Comparison of ENCODE assay signal across 10 cellular contexts in the genomic region with DNA sequence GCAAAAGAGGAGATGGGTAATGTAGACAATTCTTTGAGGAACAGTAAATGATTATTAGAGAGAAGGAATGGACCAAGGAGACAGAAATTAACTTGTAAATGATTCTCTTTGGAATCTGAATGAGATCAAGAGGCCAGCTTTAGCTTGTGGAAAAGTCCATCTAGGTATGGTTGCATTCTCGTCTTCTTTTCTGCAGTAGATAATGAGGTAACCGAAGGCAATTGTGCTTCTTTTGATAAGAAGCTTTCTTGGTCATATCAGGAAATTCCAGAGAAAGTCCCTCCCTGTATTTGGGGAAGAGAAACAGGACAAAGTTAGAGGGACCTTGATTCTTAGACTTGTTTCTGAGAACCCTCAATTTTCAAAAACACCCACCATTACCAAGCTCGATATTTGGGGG.
DNase-seq lines count a peak whose midpoint lies in the region; ATAC-seq and TF ChIP-seq lines count a peak whose summit lies in the region.
"Had no signal": no experiment of that assay in that cellular context is flagged by ENCODE, and none has a peak within 500 bp of the region (broad histone marks: within the 10 kb centered on the region; RNA-seq: fewer than 3 reads in every experiment).

No MANE protein-coding gene starts in this region.

- TF ChIP-seq CTCF in HCT116 (IDR thresholded peaks at IDR 0.05 in 2 of 3, conservative IDR thresholded peaks at IDR 0.05 in 1 of 3; ENCODE audit: borderline replicate concordance in 1 of 3, insufficient read depth in 1 of 3, low read depth in 2 of 3, low read length in 2 of 3) (no peak), mesothelial cell of epicardium (IDR thresholded peaks at IDR 0.05; ENCODE audit: unreplicated experiment) (no peak)

- DNase-seq in HCT116 (ENCODE audit: low read depth, low spot score) (no peak), mesothelial cell of epicardium (ENCODE audit: low spot score in 2 of 2, unreplicated experiment in 2 of 2) (no peak), 8988T (no peak), NCI-H524 (lab: John Stamatoyannopoulos, UW) (no peak), DMS53 (lab: John Stamatoyannopoulos, UW) (no peak)
- no peak for DNase-seq in activated T-helper 1 cell treated with anti-CD3 and anti-CD28 coated beads, Interleukin-12 subunit alpha, Interleukin-12 subunit beta, Interleukin-2, Interleukin-4 antibody, amounts not matched to agents 30 ng/mL and 10 ng/mL and 1 ng/mL, durations not matched to agents 14 hours and 24 hours and 36 hours (ENCODE audit: low spot score)
- DNase-seq: COR-L47, NCI-H2081 treated with DMSO at 0.1 percent for 48 hours had no signal

- H3K9me3 ChIP-seq in HCT116 (ENCODE audit: control insufficient read depth in 1 of 2, insufficient read depth in 1 of 2, low read depth in 1 of 2, low read length in 2 of 2): no peaks in the 10 kb centered on the region

- H3K27me3 ChIP-seq in ACC112 (ENCODE audit: insufficient read depth, low read length) (no peaks in the 10 kb centered on the region), HCT116 (ENCODE audit: insufficient read depth, low read length) (no peaks in the 10 kb centered on the region)

- peak overlapping the region; percentile 97 for H3K27ac Mint-ChIP-seq in activated T-helper 1 cell treated with anti-CD3 and anti-CD28 coated beads, Interleukin-12 subunit alpha, Interleukin-12 subunit beta, Interleukin-2, Interleukin-4 antibody, amounts not matched to agents 30 ng/mL and 10 ng/mL and 1 ng/mL, durations not matched to agents 14 hours and 24 hours and 36 hours
- peak overlapping the region; percentile 98 for H3K27ac Mint-ChIP-seq in mesothelial cell of epicardium

- H3K36me3 Mint-ChIP-seq in activated T-helper 1 cell treated with anti-CD3 and anti-CD28 coated beads, Interleukin-12 subunit alpha, Interleukin-12 subunit beta, Interleukin-2, Interleukin-4 antibody, amounts not matched to agents 30 ng/mL and 10 ng/mL and 1 ng/mL, durations not matched to agents 14 hours and 24 hours and 36 hours (ENCODE audit: low read depth): peaks cover 2% of the 10 kb centered on the region
- H3K36me3 Mint-ChIP-seq in mesothelial cell of epicardium: no peaks in the 10 kb centered on the region

- H3K79me2 ChIP-seq in ACC112 (ENCODE audit: control insufficient read depth, insufficient read depth, low read length, unreplicated experiment): peaks cover 29% of the 10 kb centered on the region
- no peaks in the 10 kb centered on the region for H3K79me2 ChIP-seq in HCT116 (ENCODE audit: insufficient read depth, low read length)

- no peaks in the 10 kb centered on the region for H4K20me1 ChIP-seq in HCT116 (ENCODE audit: insufficient read depth)

- no peak overlapping the region for H3K9ac ChIP-seq in HCT116 (ENCODE audit: low read length)

- no peak for TF ChIP-seq RAD21 in HCT116 (IDR thresholded peaks at IDR 0.05; ENCODE audit: low read depth)

- peak overlapping the region; percentile 80 for H3K27ac ChIP-seq in ACC112 (ENCODE audit: low read depth, low read length)
- H3K27ac ChIP-seq in HCT116 (ENCODE audit: low read depth, low read length): peak overlapping the region; percentile 16; the same call in 1 of the 2 replicates

- H3K4me2 ChIP-seq in HCT116 (ENCODE audit: low read length): no peak overlapping the region

- no peak for TF ChIP-seq POLR2A in HCT116 (IDR thresholded peaks at IDR 0.05; ENCODE audit: borderline replicate concordance, extremely low read depth, insufficient read depth, insufficient read length)

- POLR2A ChIA-PET in HCT116 (lab: Charles Lee): interaction anchor here (2.9 kb wide), 1 partner anchor 8 kb away, joined by 20 read pairs; a partner anchor contains a TSS

- no peaks in the 10 kb centered on the region for H3K9me2 ChIP-seq in HCT116 (ENCODE audit: insufficient read depth)

- RAD21 ChIA-PET in HCT116 (lab: Charles Lee; ENCODE audit: low non-redundant PET in 1 of 2, low total read pairs in 2 of 2, uncharacterized antibody in 2 of 2, unreplicated experiment in 2 of 2): no interaction called here

- peak overlapping the region; percentile 96 for H3K4me3 Mint-ChIP-seq in activated T-helper 1 cell treated with anti-CD3 and anti-CD28 coated beads, Interleukin-12 subunit alpha, Interleukin-12 subunit beta, Interleukin-2, Interleukin-4 antibody, amounts not matched to agents 30 ng/mL and 10 ng/mL and 1 ng/mL, durations not matched to agents 14 hours and 24 hours and 36 hours
- H3K4me3 Mint-ChIP-seq in mesothelial cell of epicardium: peak overlapping the region; percentile 93

- no peaks in the 10 kb centered on the region for H3K27me3 Mint-ChIP-seq in activated T-helper 1 cell treated with anti-CD3 and anti-CD28 coated beads, Interleukin-12 subunit alpha, Interleukin-12 subunit beta, Interleukin-2, Interleukin-4 antibody, amounts not matched to agents 30 ng/mL and 10 ng/mL and 1 ng/mL, durations not matched to agents 14 hours and 24 hours and 36 hours (ENCODE audit: insufficient read depth)
- H3K27me3 Mint-ChIP-seq in mesothelial cell of epicardium (ENCODE audit: low read depth): no peaks in the 10 kb centered on the region

- ATAC-seq in HCT116 (no peak), GM18861 (IDR thresholded peaks at IDR 0.05; ENCODE audit: unreplicated experiment) (no peak)

- H3K4me3 ChIP-seq in ACC112 (ENCODE audit: low read depth, low read length) (peak overlapping the region; percentile 87), HCT116 (replicated peaks in 1 of 2; ENCODE audit: low read depth in 1 of 2, low read length in 2 of 2) (no peak overlapping the region)

- CTCF ChIA-PET in HCT116 (lab: Charles Lee): no interaction called here

- H2AFZ ChIP-seq in ACC112 (ENCODE audit: low read length, unreplicated experiment) (no peak overlapping the region), HCT116 (ENCODE audit: low read depth, low read length, poor library complexity, severe bottlenecking) (no peak overlapping the region)

- intact Hi-C loops in HCT116 (cut with micrococcal nuclease): no loop called here
- intact Hi-C loops in activated T-helper 1 cell treated with anti-CD3 and anti-CD28 coated beads, Interleukin-12 subunit alpha, Interleukin-12 subunit beta, Interleukin-2, Interleukin-4 antibody, amounts not matched to agents 30 ng/mL and 10 ng/mL and 1 ng/mL, durations not matched to agents 14 hours and 24 hours and 36 hours (cut with micrococcal nuclease): loop anchor here (2.0 kb wide), 1 partner anchor 854 kb away; a partner anchor contains a TSS

- H3K9me3 Mint-ChIP-seq in activated T-helper 1 cell treated with anti-CD3 and anti-CD28 coated beads, Interleukin-12 subunit alpha, Interleukin-12 subunit beta, Interleukin-2, Interleukin-4 antibody, amounts not matched to agents 30 ng/mL and 10 ng/mL and 1 ng/mL, durations not matched to agents 14 hours and 24 hours and 36 hours: no peaks in the 10 kb centered on the region
- no peaks in the 10 kb centered on the region for H3K9me3 Mint-ChIP-seq in mesothelial cell of epicardium

- no TSS peak for BruUV-seq in HCT116 (replicated peaks; lab: Mats Ljungman, UMichigan)

- peaks cover 10% of the 10 kb centered on the region; the same call in 1 of the 2 replicates for H3K36me3 ChIP-seq in ACC112 (ENCODE audit: insufficient read depth, low read length)
- H3K36me3 ChIP-seq in HCT116 (ENCODE audit: control insufficient read depth in 1 of 2, insufficient read depth in 2 of 2, low read length in 2 of 2): no peaks in the 10 kb centered on the region

- peaks cover 46% of the 10 kb centered on the region for H3K4me1 Mint-ChIP-seq in activated T-helper 1 cell treated with anti-CD3 and anti-CD28 coated beads, Interleukin-12 subunit alpha, Interleukin-12 subunit beta, Interleukin-2, Interleukin-4 antibody, amounts not matched to agents 30 ng/mL and 10 ng/mL and 1 ng/mL, durations not matched to agents 14 hours and 24 hours and 36 hours (ENCODE audit: low read depth)
- H3K4me1 Mint-ChIP-seq in mesothelial cell of epicardium: peaks cover 42% of the 10 kb centered on the region

- H3K4me1 ChIP-seq in ACC112 (ENCODE audit: control insufficient read depth, insufficient read depth, low read length, unreplicated experiment) (peaks cover 19% of the 10 kb centered on the region), HCT116 (ENCODE audit: control insufficient read depth in 1 of 2, insufficient read depth in 2 of 2, low read length in 2 of 2) (peaks cover 10 to 17% of the 10 kb centered on the region in 2 experiments; a peak in 3 of 4 replicates)

TF ChIP-seq in HCT116, 20 proteins besides CTCF, POLR2A, EP300 and RAD21:
- no peak for TF ChIP-seq POLR2AphosphoS5 (IDR thresholded peaks at IDR 0.05; ENCODE audit: low read depth, low read length)
- no peak for TF ChIP-seq YY1 (IDR thresholded peaks at IDR 0.05; ENCODE audit: extremely low read depth, insufficient replicate concordance, low read depth, low read length)
- TF ChIP-seq SRF (IDR thresholded peaks at IDR 0.05; ENCODE audit: low read depth): no peak
- TF ChIP-seq SIN3A (IDR thresholded peaks at IDR 0.05; ENCODE audit: low read depth): no peak
- TF ChIP-seq JUND (IDR thresholded peaks at IDR 0.05): no peak
